15 cellular contexts compared by ENCODE assay signal in genomic region chr12:29220632-29221336, GRCh38.
DNase-seq lines count a peak whose midpoint lies in the region; ATAC-seq, FAIRE-seq and TF ChIP-seq lines count a peak whose summit lies in the region.
"Had no signal": no experiment of that assay in that cellular context is flagged by ENCODE, and none has a peak within 500 bp of the region (broad histone marks: within the 10 kb centered on the region; RNA-seq: fewer than 3 reads in every experiment).

No MANE protein-coding gene starts in this region.

- H2AFZ ChIP-seq in mammary epithelial cell (ENCODE audit: low read depth, low read length) = no peak overlapping the region

- H3K27me3 ChIP-seq in Caco-2 (replicated peaks; ENCODE audit: control insufficient read depth, insufficient read depth, low read length) (no peaks in the 10 kb centered on the region), breast epithelium (no peaks in the 10 kb centered on the region), mammary epithelial cell (ENCODE audit: insufficient read depth, low read length) (no peaks in the 10 kb centered on the region)

- ATAC-seq in left colon = peak; percentile 68

- WGBS in mammary epithelial cell (ENCODE audit: low coverage, missing lambda C conversion rate) = 88% methylated on average over 18 of the region's 18 CpGs

- POLR2A ChIA-PET in Caco-2 (lab: Charles Lee) = no interaction called here

- H3K36me3 ChIP-seq in Caco-2 (ENCODE audit: control insufficient read depth, insufficient read depth, low read length) = no peaks in the 10 kb centered on the region
- H3K36me3 ChIP-seq in breast epithelium = no peaks in the 10 kb centered on the region
- H3K36me3 ChIP-seq in mammary epithelial cell (ENCODE audit: insufficient read depth, low read length) = no peaks in the 10 kb centered on the region

- peak overlapping the region; percentile 92 for H3K27ac Mint-ChIP-seq in Caco-2 (ENCODE audit: unreplicated experiment)
- H3K27ac Mint-ChIP-seq: B cell had no signal

- H3K9me3 Mint-ChIP-seq in Caco-2 (ENCODE audit: unreplicated experiment) = peaks cover 10% of the 10 kb centered on the region

- TF ChIP-seq CTCF in Caco-2 (IDR thresholded peaks at IDR 0.05; ENCODE audit: insufficient read depth in 1 of 2, low read depth in 1 of 2, low read length in 1 of 2, severe bottlenecking in 1 of 2, unreplicated experiment in 1 of 2) = no peak
- TF ChIP-seq CTCF in breast epithelium (IDR thresholded peaks at IDR 0.05) = no peak
- no peak for TF ChIP-seq CTCF in mammary epithelial cell (conservative IDR thresholded peaks at IDR 0.05 in 1 of 2, IDR thresholded peaks at IDR 0.05 in 1 of 2; ENCODE audit: extremely low read depth in 1 of 2, insufficient read depth in 1 of 2, low read depth in 1 of 2, low read length in 2 of 2)

- H3K9me3 ChIP-seq in Caco-2 (no peaks in the 10 kb centered on the region), breast epithelium (peaks cover 0 to 5% of the 10 kb centered on the region in 2 donors), mammary epithelial cell (replicated peaks; ENCODE audit: insufficient read depth, low read length) (no peaks in the 10 kb centered on the region)

- no peak overlapping the region for H3K27ac ChIP-seq in breast epithelium
- H3K27ac ChIP-seq in mammary epithelial cell (ENCODE audit: insufficient read depth, low read depth, low read length) = no peak overlapping the region

- dilution Hi-C loops in mammary epithelial cell (cut with HindIII; ENCODE audit: low sequenced_read_pairs) = no loop called here

- H3K36me3 Mint-ChIP-seq in Caco-2 (ENCODE audit: insufficient read depth, unreplicated experiment) = peaks cover 11% of the 10 kb centered on the region

- H3K9ac ChIP-seq in mammary epithelial cell (ENCODE audit: insufficient read depth, low read length) = no peak overlapping the region

- H3K4me1 ChIP-seq in Caco-2 (peaks cover 16% of the 10 kb centered on the region), breast epithelium (no peaks in the 10 kb centered on the region), mammary epithelial cell (ENCODE audit: insufficient read depth, low read length) (no peaks in the 10 kb centered on the region)

- intact Hi-C loops in Caco-2 (cut with micrococcal nuclease; ENCODE audit: unreplicated experiment) = loop anchor here (2.0 to 5.0 kb wide), 4 partner anchors 22 to 160 kb away; partner anchors contain the start of genes ERGIC2 and FAR2
- intact Hi-C loops in left colon (cut with DNase I, micrococcal nuclease) = no loop called here
- intact Hi-C loops in breast epithelium (cut with DNase I; ENCODE audit: low total_unique reads) = no loop called here
- intact Hi-C loops in mammary epithelial cell (cut with micrococcal nuclease) = no loop called here

- DNase-seq in Caco-2 (peak; percentile 93 to 98), HT-29 (ENCODE audit: low spot score) (peak; percentile 71), SHP77 treated with DMSO at 0.1 percent for 48 hours (lab: John Stamatoyannopoulos, UW) (peak; percentile 34), left colon (peak in 1 of 2 donors; percentile 42), frontal cortex (ENCODE audit: low spot score in 2 of 2) (no peak), breast epithelium (ENCODE audit: low spot score in 2 of 2) (no peak), mammary epithelial cell (no peak), RKO (ENCODE audit: low spot score) (no peak)
- DNase-seq: DMS79, NCI-H1417 treated with DMSO at 0.1 percent for 48 hours, NCI-H187 treated with DMSO at 0.1 percent for 48 hours, NCI-H446 treated with DMSO at 0.1 percent for 48 hours, NCI-H69, SIG-M5 had no signal

- no peak for TF ChIP-seq POLR2A in breast epithelium (IDR thresholded peaks at IDR 0.05)

- H3K4me3 ChIP-seq in Caco-2 (ENCODE audit: low read depth, low read length) (peak overlapping the region; percentile 37), breast epithelium (no peak overlapping the region), mammary epithelial cell (replicated peaks in 1 of 3; ENCODE audit: insufficient read depth in 1 of 3, low read depth in 2 of 3, low read length in 3 of 3) (no peak overlapping the region)

- in situ Hi-C loops in mammary epithelial cell (cut with MboI; ENCODE audit: low sequenced_read_pairs in 2 of 2) = no loop called here

- H4K20me1 ChIP-seq in mammary epithelial cell (ENCODE audit: insufficient read depth, low read length) = no peaks in the 10 kb centered on the region

- no peak for FAIRE-seq in frontal cortex (lab: Jason Lieb, UNC)

- H3K4me2 ChIP-seq in mammary epithelial cell (ENCODE audit: insufficient read depth, low read depth, low read length) = no peak overlapping the region

- H3K4me3 Mint-ChIP-seq in Caco-2 (ENCODE audit: unreplicated experiment) = peak overlapping the region; percentile 86
- H3K4me3 Mint-ChIP-seq: B cell had no signal

- H3K27me3 Mint-ChIP-seq in Caco-2 (ENCODE audit: insufficient read depth, unreplicated experiment) = peaks cover 10% of the 10 kb centered on the region
- H3K27me3 Mint-ChIP-seq: B cell had no signal

- BruUV-seq in Caco-2 (replicated peaks; lab: Mats Ljungman, UMichigan) (no TSS peak), mammary epithelial cell (replicated peaks; lab: Mats Ljungman, UMichigan) (no TSS peak)

- H3K4me1 Mint-ChIP-seq in Caco-2 (ENCODE audit: low read depth, unreplicated experiment) = peaks cover 15% of the 10 kb centered on the region
- H3K4me1 Mint-ChIP-seq: B cell had no signal

- H3K79me2 ChIP-seq in mammary epithelial cell (ENCODE audit: insufficient read depth, low read length) = no peaks in the 10 kb centered on the region

- CTCF ChIA-PET in Caco-2 (lab: Charles Lee) (interaction anchor here (0.5 to 1.2 kb wide), 3 partner anchors 11 to 1475 kb away, joined by 3 to 4 read pairs (median 3); partner anchors contain the start of gene IPO8), mammary epithelial cell (lab: Charles Lee; ENCODE audit: low non-redundant PET) (no interaction called here)

Comparison
In these comparisons a context has a peak if more than half of its experiments do, and no peak if none do; other contexts are left out.
1. DNase-seq: peak in Caco-2 (2 of 2), HT-29 (single experiment) and SHP77 treated with DMSO at 0.1 percent for 48 hours (single experiment); none in frontal cortex (0 of 2), breast epithelium (0 of 2), mammary epithelial cell (single experiment) and RKO (single experiment).